In genomic region chr19:19820774-19821315, GRCh38 we compare ENCODE assay signal across 8 cellular contexts. TPM values are rescaled to one million over a fixed set of nuclear protein-coding genes. Genes with fewer than 3 reads are reported as not detected.
DNase-seq lines count a peak whose midpoint lies in the region; ATAC-seq and TF ChIP-seq lines count a peak whose summit lies in the region.

No MANE protein-coding gene starts in this region.

- in situ Hi-C loops in transverse colon (cut with MboI; ENCODE audit: low pct_ligation_motif_present in 1 of 4, low pct_unique_long_range_greater_than_20kb in 1 of 4, low sequenced_read_pairs in 3 of 4): no loop called here

- TF ChIP-seq CTCF in right lobe of liver (IDR thresholded peaks at IDR 0.05) (no peak), transverse colon (IDR thresholded peaks at IDR 0.05) (no peak)

- no peak for DNase-seq in activated T-cell treated with anti-CD3 and anti-CD28 coated beads, Interleukin-2, amount 50 U/mL, for 4 hours
- DNase-seq in activated T-cell treated with anti-CD3 and anti-CD28 coated beads, Interleukin-2, amount 50 U/mL, for 1 hour: no peak
- DNase-seq in right lobe of liver: no peak
- no peak for DNase-seq in transverse colon
- DNase-seq in COLO829 (ENCODE audit: low spot score): no peak
- no peak for DNase-seq in globus pallidus (ENCODE audit: low spot score)

- peaks cover 38% of the 10 kb centered on the region for H3K4me1 Mint-ChIP-seq in activated T-cell treated with anti-CD3 and anti-CD28 coated beads, Interleukin-2, amount 50 U/mL, for 4 hours (ENCODE audit: low read depth)

- no peak for TF ChIP-seq POLR2A in right lobe of liver (IDR thresholded peaks at IDR 0.05)
- no peak for TF ChIP-seq POLR2A in transverse colon (IDR thresholded peaks at IDR 0.05)

- peaks cover 23% of the 10 kb centered on the region for H3K36me3 Mint-ChIP-seq in activated T-cell treated with anti-CD3 and anti-CD28 coated beads, Interleukin-2, amount 50 U/mL, for 4 hours (ENCODE audit: insufficient read depth)

- TF ChIP-seq EP300 in transverse colon (IDR thresholded peaks at IDR 0.05; ENCODE audit: low read depth): no peak

- H3K4me1 ChIP-seq in right lobe of liver: no peaks in the 10 kb centered on the region
- H3K4me1 ChIP-seq in transverse colon: peaks cover 0 to 38% (median 14%) of the 10 kb centered on the region in 4 donors

- ATAC-seq in activated T-cell treated with anti-CD3 and anti-CD28 coated beads, Interleukin-2, amount 50 U/mL, for 4 hours: no peak
- no peak for ATAC-seq in right lobe of liver
- no peak for ATAC-seq in HG02610 (IDR thresholded peaks at IDR 0.05; ENCODE audit: unreplicated experiment)

- WGBS in adipose tissue, 3 donors: 5 to 17% (median 14%) methylated on average over 17 of the region's 17 CpGs
- WGBS in right lobe of liver (ENCODE audit: insufficient coverage, low coverage, low lambda C conversion rate, missing lambda C conversion rate): 20% methylated on average over 17 of the region's 17 CpGs
- 20 to 51% methylated on average over 9 to 17 of the region's 17 CpGs for WGBS in transverse colon (ENCODE audit: low coverage in 1 of 2), 2 donors

- H3K4me3 Mint-ChIP-seq in activated T-cell treated with anti-CD3 and anti-CD28 coated beads, Interleukin-2, amount 50 U/mL, for 4 hours: peak overlapping the region; percentile 96

- H3K27ac ChIP-seq in adipose tissue (ENCODE audit: low read depth, low read length): peak overlapping the region; percentile 36
- H3K27ac ChIP-seq in right lobe of liver: peak overlapping the region; percentile 73 to 87 (median 77)
- peak overlapping the region; percentile 93 to 96 (median 94) for H3K27ac ChIP-seq in transverse colon

- no peaks in the 10 kb centered on the region for H3K27me3 Mint-ChIP-seq in activated T-cell treated with anti-CD3 and anti-CD28 coated beads, Interleukin-2, amount 50 U/mL, for 4 hours (ENCODE audit: low read depth)

- peaks cover 3% of the 10 kb centered on the region for H3K9me3 Mint-ChIP-seq in activated T-cell treated with anti-CD3 and anti-CD28 coated beads, Interleukin-2, amount 50 U/mL, for 4 hours

- no peaks in the 10 kb centered on the region for H3K36me3 ChIP-seq in right lobe of liver
- H3K36me3 ChIP-seq in transverse colon: peaks cover 0 to 19% (median 0%) of the 10 kb centered on the region in 4 donors

- no peaks in the 10 kb centered on the region for H3K27me3 ChIP-seq in right lobe of liver
- H3K27me3 ChIP-seq in transverse colon: no peaks in the 10 kb centered on the region

- H3K9me3 ChIP-seq in right lobe of liver (peaks cover 0 to 9% (median 2%) of the 10 kb centered on the region in 4 donors), transverse colon (peaks cover 6 to 19% of the 10 kb centered on the region in 2 donors)

- H3K4me3 ChIP-seq in right lobe of liver (peak overlapping the region; percentile 55 to 72 (median 59)), transverse colon (peak overlapping the region; percentile 30 to 85 (median 72))

- intact Hi-C loops in right lobe of liver (cut with DNase I) (no loop called here), transverse colon (cut with DNase I; ENCODE audit: low total_unique reads) (no loop called here)

RNA-seq across cellular contexts. Expression of gene ZNF506, which starts 0.7 kb away (rescaled TPM):
- total RNA-seq in activated T-cell treated with anti-CD3 and anti-CD28 coated beads, Interleukin-2, amount 50 U/mL, for 4 hours: 10 to 100 TPM; 11.6 to 17.0 (median 16.6) TPM
- polyA plus RNA-seq in adipose tissue: 10 to 100 TPM in 1 of 3 donors, 1 to 10 TPM in 2; 5.2 to 11.9 (median 5.4) TPM
- 1 to 10 TPM; 2.2 to 8.6 (median 3.2) TPM for total RNA-seq in right lobe of liver
- 10 to 100 TPM; 11.6 to 43.2 (median 25.4) TPM for total RNA-seq in transverse colon

RNA-seq across cellular contexts. Expression of gene ZNF253, which starts 44.8 kb away (rescaled TPM):
- total RNA-seq in activated T-cell treated with anti-CD3 and anti-CD28 coated beads, Interleukin-2, amount 50 U/mL, for 4 hours: 1 to 10 TPM; 3.2 to 4.7 (median 4.4) TPM
- 1 to 10 TPM; 2.1 to 3.2 (median 2.3) TPM for polyA plus RNA-seq in adipose tissue
- total RNA-seq in right lobe of liver (1 to 10 TPM; 3.6 to 6.7 (median 4.4) TPM), transverse colon (10 to 100 TPM in 3 of 4 donors, 1 to 10 TPM in 1; 3.7 to 41.6 (median 12.6) TPM)

Comparison
In these comparisons a context has a peak if more than half of its experiments do, and no peak if none do; other contexts are left out.
1. H3K27ac ChIP-seq: peak in every context shown above with its lines; median percentile 94 in transverse colon; 77 in right lobe of liver; 36 in adipose tissue.